In the genomic region with DNA sequence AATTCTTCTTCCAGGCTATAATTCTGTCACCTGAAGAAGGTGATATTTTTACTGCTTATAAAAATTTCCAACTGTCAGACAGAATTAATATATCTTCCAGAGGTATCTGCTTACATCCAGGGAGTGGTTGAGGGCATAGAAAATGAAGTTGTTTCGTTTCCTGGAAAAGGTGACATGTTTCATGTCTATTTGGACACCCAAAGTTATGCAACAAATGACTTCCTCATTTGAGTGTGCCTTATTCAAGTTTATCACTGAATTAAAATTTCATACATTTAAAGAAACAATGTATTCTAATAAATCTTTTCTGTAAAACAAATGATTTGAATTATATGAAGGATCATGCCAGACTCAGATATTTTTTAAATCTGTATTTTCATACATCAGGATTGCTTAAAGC, we compare ENCODE assay signal across 20 cellular contexts.
"Had no signal": no experiment of that assay in that cellular context is flagged by ENCODE, and none has a peak within 500 bp of the region (broad histone marks: within the 10 kb centered on the region; RNA-seq: fewer than 3 reads in every experiment).

No MANE protein-coding gene starts in this region.

- H3K36me3 ChIP-seq: transverse colon, WERI-Rb-1 had no signal

- H3K4me3 Mint-ChIP-seq: activated CD8-positive, alpha-beta T cell treated with anti-CD3 and anti-CD28 coated beads for 36 hours; activated T-helper 1 cell treated with anti-CD3 and anti-CD28 coated beads, Interleukin-12 subunit alpha, Interleukin-12 subunit beta, Interleukin-2, Interleukin-4 antibody, amounts not matched to agents 30 ng/mL and 10 ng/mL and 1 ng/mL, durations not matched to agents 14 hours and 24 hours and 36 hours; immature natural killer cell; naive B cell; stimulated activated naive B cell treated with anti-CD40 and anti-IgM and Interleukin-4, amounts not matched to agents 10 μg/mL and 1 μg/mL and 100 μg/mL, for 72 hours had no signal

- H3K27ac Mint-ChIP-seq: activated CD8-positive, alpha-beta T cell treated with anti-CD3 and anti-CD28 coated beads for 36 hours; activated T-helper 1 cell treated with anti-CD3 and anti-CD28 coated beads, Interleukin-12 subunit alpha, Interleukin-12 subunit beta, Interleukin-2, Interleukin-4 antibody, amounts not matched to agents 30 ng/mL and 10 ng/mL and 1 ng/mL, durations not matched to agents 14 hours and 24 hours and 36 hours; immature natural killer cell; naive B cell; progenitor cell of endocrine pancreas; stimulated activated naive B cell treated with anti-CD40 and anti-IgM and Interleukin-4, amounts not matched to agents 10 μg/mL and 1 μg/mL and 100 μg/mL, for 72 hours had no signal

- H3K36me3 Mint-ChIP-seq: immature natural killer cell; naive B cell; stimulated activated naive B cell treated with anti-CD40 and anti-IgM and Interleukin-4, amounts not matched to agents 10 μg/mL and 1 μg/mL and 100 μg/mL, for 72 hours had no signal

- H3K27ac ChIP-seq: transverse colon, WERI-Rb-1 had no signal

- H3K4me1 Mint-ChIP-seq: immature natural killer cell; naive B cell; stimulated activated naive B cell treated with anti-CD40 and anti-IgM and Interleukin-4, amounts not matched to agents 10 μg/mL and 1 μg/mL and 100 μg/mL, for 72 hours had no signal

- ATAC-seq: activated CD8-positive, alpha-beta T cell treated with anti-CD3 and anti-CD28 coated beads for 36 hours; esophagus mucosa; left cardiac atrium; right cardiac atrium; stimulated activated naive B cell treated with anti-CD40 and anti-IgM and Interleukin-4, amounts not matched to agents 10 μg/mL and 1 μg/mL and 100 μg/mL, for 72 hours had no signal

- DNase-seq: activated CD4-positive, alpha-beta T cell treated with anti-CD3 and anti-CD28 coated beads for 4 hours; activated CD8-positive, alpha-beta memory T cell treated with anti-CD3 and anti-CD28 coated beads, Interleukin-2, amount 50 U/mL, for 4 hours; activated CD8-positive, alpha-beta T cell treated with anti-CD3 and anti-CD28 coated beads for 36 hours; activated naive CD4-positive, alpha-beta T cell; immature natural killer cell; left cardiac atrium; naive B cell; nucleus accumbens; right cardiac atrium; stimulated activated CD4-positive, alpha-beta T cell treated with anti-CD3 and anti-CD28 coated beads, Interleukin-1b, Interleukin-23, amount 100 ng/mL, for 48 hours; stimulated activated naive B cell treated with anti-CD40 and anti-IgM and Interleukin-4, amounts not matched to agents 10 μg/mL and 1 μg/mL and 100 μg/mL, for 72 hours; T-helper 9 cell; transverse colon; WERI-Rb-1 had no signal

- H3K4me1 ChIP-seq: transverse colon had no signal

- FAIRE-seq: astrocyte, endometrium had no signal

- H3K9me3 Mint-ChIP-seq: activated CD8-positive, alpha-beta T cell treated with anti-CD3 and anti-CD28 coated beads for 36 hours; activated T-helper 1 cell treated with anti-CD3 and anti-CD28 coated beads, Interleukin-12 subunit alpha, Interleukin-12 subunit beta, Interleukin-2, Interleukin-4 antibody, amounts not matched to agents 30 ng/mL and 10 ng/mL and 1 ng/mL, durations not matched to agents 14 hours and 24 hours and 36 hours; naive B cell; stimulated activated naive B cell treated with anti-CD40 and anti-IgM and Interleukin-4, amounts not matched to agents 10 μg/mL and 1 μg/mL and 100 μg/mL, for 72 hours had no signal

- H3K9me3 ChIP-seq: transverse colon had no signal

- H3K4me3 ChIP-seq: lung, transverse colon had no signal
